Comparison of ENCODE assay signal across 7 cellular contexts in genomic region chr3:109050591-109051167, GRCh38.
DNase-seq lines count a peak whose midpoint lies in the region; ATAC-seq and TF ChIP-seq lines count a peak whose summit lies in the region.

No MANE protein-coding gene starts in this region.

- H3K4me2 ChIP-seq in neuronal stem cell (ENCODE audit: insufficient read depth, low read length, poor library complexity, severe bottlenecking) = no peak overlapping the region

- peak; percentile 71 for ATAC-seq in GM19043 (IDR thresholded peaks at IDR 0.05; ENCODE audit: low read depth, unreplicated experiment)
- ATAC-seq in HG03520 (IDR thresholded peaks at IDR 0.05; ENCODE audit: unreplicated experiment) = peak; percentile 77
- ATAC-seq in RWPE2 (ENCODE audit: low read depth) = no peak

- peak; percentile 15 for DNase-seq in DMS53 treated with DMSO at 0.1 percent for 48 hours (lab: John Stamatoyannopoulos, UW; ENCODE audit: unreplicated experiment)
- no peak for DNase-seq in RWPE2 (ENCODE audit: low spot score)
- DNase-seq in fibroblast of villous mesenchyme (ENCODE audit: low read depth) = peak; percentile 5
- DNase-seq in neuronal stem cell (ENCODE audit: low spot score) = no peak
- no peak for DNase-seq in activated CD4-positive, CD25-positive, alpha-beta regulatory T cell treated with anti-CD3 and anti-CD28 coated beads, Interleukin-2, amount 50 U/mL, for 72 hours

- no peak overlapping the region for H3K14ac ChIP-seq in neuronal stem cell (ENCODE audit: low read length)

- H3K4me3 ChIP-seq in RWPE2 (ENCODE audit: severe bottlenecking) (no peak overlapping the region), fibroblast of villous mesenchyme (ENCODE audit: low read depth, low read length) (no peak overlapping the region), neuronal stem cell (ENCODE audit: low read length in 2 of 2) (no peak overlapping the region)

- H3K36me3 ChIP-seq in RWPE2 (ENCODE audit: low read depth) = no peaks in the 10 kb centered on the region
- no peaks in the 10 kb centered on the region for H3K36me3 ChIP-seq in neuronal stem cell (replicated peaks in 1 of 2; ENCODE audit: control insufficient read depth in 2 of 2, insufficient read depth in 2 of 2, low read length in 2 of 2)

- WGBS in neuronal stem cell (ENCODE audit: extremely low coverage in 2 of 2, insufficient read length in 2 of 2, insufficient replicate concordance in 1 of 2), 2 donors = no CpG with 5 or more reads among the region's 3 CpGs

- no peaks in the 10 kb centered on the region for H3K27me3 ChIP-seq in RWPE2 (ENCODE audit: insufficient read depth, poor library complexity, severe bottlenecking)
- H3K27me3 ChIP-seq in neuronal stem cell (ENCODE audit: control insufficient read depth in 3 of 3, insufficient read depth in 3 of 3, low read depth in 1 of 3, low read length in 3 of 3) = no peaks in the 10 kb centered on the region

- H4K91ac ChIP-seq in neuronal stem cell (ENCODE audit: low read depth, low read length, poor library complexity) = no peak overlapping the region

- no peak overlapping the region for H3K9ac ChIP-seq in neuronal stem cell (ENCODE audit: low read depth, low read length, poor library complexity)

- no peak overlapping the region for H2BK120ac ChIP-seq in neuronal stem cell (ENCODE audit: low read depth, low read length)

- H3K4ac ChIP-seq in neuronal stem cell (ENCODE audit: low read length) = no peak overlapping the region

- H4K8ac ChIP-seq in neuronal stem cell (ENCODE audit: low read depth, low read length) = no peak overlapping the region

- no peak overlapping the region for H3K27ac ChIP-seq in RWPE2 (ENCODE audit: poor library complexity, severe bottlenecking)
- H3K27ac ChIP-seq in neuronal stem cell (replicated peaks; ENCODE audit: low read length) = no peak overlapping the region

- TF ChIP-seq CTCF in RWPE2 (IDR thresholded peaks at IDR 0.05; ENCODE audit: poor library complexity, severe bottlenecking) (peak; percentile 71), fibroblast of villous mesenchyme (IDR thresholded peaks at IDR 0.05; ENCODE audit: insufficient read depth, low read depth, low read length) (peak; percentile 45)

- H3K9me3 ChIP-seq in RWPE2 (ENCODE audit: severe bottlenecking) (no peaks in the 10 kb centered on the region), neuronal stem cell (replicated peaks in 1 of 2; ENCODE audit: control insufficient read depth in 2 of 2, insufficient read depth in 1 of 2, low read depth in 1 of 2, low read length in 2 of 2) (no peaks in the 10 kb centered on the region)

- no peak overlapping the region for H2AK5ac ChIP-seq in neuronal stem cell (ENCODE audit: low read depth, low read length)

- no peak overlapping the region for H3K18ac ChIP-seq in neuronal stem cell (ENCODE audit: low read length)

- H2AFZ ChIP-seq in neuronal stem cell (ENCODE audit: low read length) = no peak overlapping the region

- H3K79me1 ChIP-seq in neuronal stem cell (ENCODE audit: low read depth, low read length) = no peaks in the 10 kb centered on the region

- no peak overlapping the region for H2BK12ac ChIP-seq in neuronal stem cell (ENCODE audit: low read length)

- no peak overlapping the region for H2BK15ac ChIP-seq in neuronal stem cell (ENCODE audit: low read length)

- no peak overlapping the region for H3K23ac ChIP-seq in neuronal stem cell (ENCODE audit: low read depth, low read length, poor library complexity)

- no peaks in the 10 kb centered on the region for H3K4me1 ChIP-seq in RWPE2 (ENCODE audit: insufficient read depth, poor library complexity, severe bottlenecking)
- no peaks in the 10 kb centered on the region for H3K4me1 ChIP-seq in neuronal stem cell (ENCODE audit: control insufficient read depth in 2 of 2, insufficient read depth in 1 of 2, low read depth in 1 of 2, low read length in 2 of 2)

- H2BK5ac ChIP-seq in neuronal stem cell (ENCODE audit: low read length) = no peak overlapping the region

Comparison
In these comparisons a context has a peak if more than half of its experiments do, and no peak if none do; other contexts are left out.
1. DNase-seq: peak in DMS53 treated with DMSO at 0.1 percent for 48 hours (single experiment) and fibroblast of villous mesenchyme (single experiment); none in RWPE2 (single experiment), neuronal stem cell (single experiment) and activated CD4-positive, CD25-positive, alpha-beta regulatory T cell treated with anti-CD3 and anti-CD28 coated beads, Interleukin-2, amount 50 U/mL, for 72 hours (single experiment).